In genomic region chr16:31403590-31404352, GRCh38 we compare ENCODE assay signal across 1 cellular context.
TF ChIP-seq lines count a peak whose summit lies in the region.

No MANE protein-coding gene starts in this region.

TF ChIP-seq in H1, 55 proteins besides CTCF, POLR2A, EP300 and RAD21:
- TF ChIP-seq KDM1A (IDR thresholded peaks at IDR 0.05; ENCODE audit: borderline replicate concordance, low read length) (no peak), RBBP5 (IDR thresholded peaks at IDR 0.05; ENCODE audit: borderline replicate concordance, low read depth, low read length) (no peak), RNF2 (IDR thresholded peaks at IDR 0.05; ENCODE audit: borderline replicate concordance, low read depth, low read length, missing control alignments, poor library complexity, severe bottlenecking) (no peak), RXRA (IDR thresholded peaks at IDR 0.05; ENCODE audit: insufficient read depth, low read depth, low read length) (no peak), ATF3 (IDR thresholded peaks at IDR 0.05; ENCODE audit: insufficient read depth, low read depth, low read length) (no peak), CHD2 (IDR thresholded peaks at IDR 0.05; ENCODE audit: low read length) (no peak), TBP (IDR thresholded peaks at IDR 0.05; ENCODE audit: low read depth, low read length) (no peak), GTF2F1 (IDR thresholded peaks at IDR 0.05; ENCODE audit: borderline replicate concordance, low read depth, low read length) (no peak), HDAC6 (IDR thresholded peaks at IDR 0.05; ENCODE audit: low read depth, low read length) (no peak), CHD1 (IDR thresholded peaks at IDR 0.05; ENCODE audit: low read depth, low read length) (no peak), KDM4A (IDR thresholded peaks at IDR 0.05; ENCODE audit: low read depth, low read length, severe bottlenecking) (no peak), YY1 (IDR thresholded peaks at IDR 0.05; ENCODE audit: low read depth, low read length) (no peak), CEBPB (IDR thresholded peaks at IDR 0.05; ENCODE audit: low read depth, low read length) (no peak)
